In the genomic region with DNA sequence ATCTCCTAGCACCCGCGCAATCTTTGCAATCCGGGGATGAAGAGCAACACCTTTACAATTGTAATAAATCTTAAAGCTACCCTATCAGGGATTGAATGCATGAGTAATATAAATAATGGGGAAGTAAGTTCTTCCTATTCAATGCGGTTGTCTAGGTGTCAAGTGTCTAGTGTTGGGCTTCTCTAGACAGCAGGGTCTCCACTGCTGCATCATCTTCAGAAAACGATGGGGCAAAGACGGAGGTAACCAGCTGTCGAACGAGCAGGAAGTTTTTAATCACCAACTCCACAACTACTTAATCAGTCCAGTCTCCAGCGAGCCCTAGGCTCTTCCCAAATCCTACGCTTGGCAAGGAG, we compare ENCODE assay signal across 8 cellular contexts. TPM values are rescaled to one million over a fixed set of nuclear protein-coding genes. Genes with fewer than 3 reads are reported as not detected.
DNase-seq lines count a peak whose midpoint lies in the region; ATAC-seq and TF ChIP-seq lines count a peak whose summit lies in the region.

No MANE protein-coding gene starts in this region.

- no peak for TF ChIP-seq CTCF in adrenal gland (IDR thresholded peaks at IDR 0.05)
- no peak for TF ChIP-seq CTCF in liver (IDR thresholded peaks at IDR 0.05; ENCODE audit: low read depth, low read length, missing input control)
- no peak for TF ChIP-seq CTCF in transverse colon (IDR thresholded peaks at IDR 0.05)

- no peaks in the 10 kb centered on the region for H3K27me3 ChIP-seq in CD4-positive, CD25-positive, alpha-beta regulatory T cell (ENCODE audit: control insufficient read depth, insufficient read depth, low read length)
- H3K27me3 ChIP-seq in adrenal gland (no peaks in the 10 kb centered on the region), liver (ENCODE audit: control insufficient read depth in 4 of 4, insufficient read depth in 4 of 4, low read length in 3 of 4) (no peaks in the 10 kb centered on the region), transverse colon (no peaks in the 10 kb centered on the region)

- ATAC-seq in CD4-positive, CD25-positive, alpha-beta regulatory T cell (ENCODE audit: low read depth in 2 of 2), result peak in 1 of 2 donors; percentile 5
- ATAC-seq in GM19455 (IDR thresholded peaks at IDR 0.05; ENCODE audit: unreplicated experiment) (peak; percentile 20), HG03520 (IDR thresholded peaks at IDR 0.05; ENCODE audit: unreplicated experiment) (peak; percentile 11)

- peak overlapping the region; percentile 97 for H3K4me3 ChIP-seq in CD4-positive, CD25-positive, alpha-beta regulatory T cell (ENCODE audit: low read depth, low read length)
- peak overlapping the region; percentile 29 to 99 (median 82) for H3K4me3 ChIP-seq in adrenal gland
- peak overlapping the region; percentile 71 to 92 (median 82) for H3K4me3 ChIP-seq in liver (ENCODE audit: low read depth in 1 of 3, low read length in 3 of 3)
- H3K4me3 ChIP-seq in transverse colon, result peak overlapping the region; percentile 53 to 90 (median 86)

- TF ChIP-seq EP300 in transverse colon (IDR thresholded peaks at IDR 0.05; ENCODE audit: low read depth), result no peak

- intact Hi-C loops in adrenal gland (cut with DNase I) (loop anchor here in 1 of 2 donors (5.0 kb wide), 1 partner anchor 138 kb away; no protein-coding TSS in a partner anchor), transverse colon (cut with DNase I; ENCODE audit: low total_unique reads) (loop anchor here (5.0 kb wide), 1 partner anchor 457 kb away; no protein-coding TSS in a partner anchor)

- H3K4me1 ChIP-seq in CD4-positive, CD25-positive, alpha-beta regulatory T cell (ENCODE audit: control insufficient read depth, insufficient read depth, low read length, poor library complexity, severe bottlenecking), result peaks cover 23% of the 10 kb centered on the region
- H3K4me1 ChIP-seq in adrenal gland (replicated peaks in 1 of 2) (peaks cover 10 to 39% of the 10 kb centered on the region in 2 donors), liver (ENCODE audit: control insufficient read depth in 4 of 4, insufficient read depth in 4 of 4, low read length in 3 of 4) (peaks cover 7 to 29% (median 21%) of the 10 kb centered on the region in 4 donors), transverse colon (peaks cover 16 to 43% (median 39%) of the 10 kb centered on the region in 4 donors)

- peaks cover 22 to 44% (median 34%) of the 10 kb centered on the region in 4 donors for H3K4me1 Mint-ChIP-seq in CD4-positive, CD25-positive, alpha-beta regulatory T cell

- DNase-seq in CD4-positive, CD25-positive, alpha-beta regulatory T cell, result no peak
- no peak for DNase-seq in adrenal gland
- DNase-seq in transverse colon, result no peak
- no peak for DNase-seq in mesenteric fat pad (ENCODE audit: low spot score)
- no peak for DNase-seq in stimulated activated CD4-positive, alpha-beta T cell treated with anti-CD3 and anti-CD28 coated beads, Interleukin-2, amount 100 ng/mL, for 24 hours

- peak overlapping the region; percentile 89 for H3K27ac ChIP-seq in CD4-positive, CD25-positive, alpha-beta regulatory T cell (ENCODE audit: insufficient read depth, low read length, poor library complexity, severe bottlenecking)
- H3K27ac ChIP-seq in adrenal gland (peak overlapping the region; percentile 92 to 99 (median 97)), liver (ENCODE audit: low read depth in 1 of 2, low read length in 2 of 2) (peak overlapping the region; percentile 94 to 96), transverse colon (peak overlapping the region; percentile 95 to 98 (median 96))

- in situ Hi-C loops in transverse colon (cut with MboI; ENCODE audit: low pct_ligation_motif_present in 1 of 4, low pct_unique_long_range_greater_than_20kb in 1 of 4, low sequenced_read_pairs in 3 of 4), result loop anchor here in 2 of 4 donors (25.0 kb wide), 1 partner anchor 162 kb away; the partner anchor contains the start of gene FMNL2 (in 2 of the 2)

- H3K9me3 ChIP-seq in CD4-positive, CD25-positive, alpha-beta regulatory T cell (ENCODE audit: control insufficient read depth in 2 of 2, low read length in 2 of 2), result no peaks in the 10 kb centered on the region
- no peaks in the 10 kb centered on the region for H3K9me3 ChIP-seq in adrenal gland (replicated peaks in 1 of 3)
- no peaks in the 10 kb centered on the region for H3K9me3 ChIP-seq in liver (ENCODE audit: control insufficient read depth in 4 of 4, low read length in 3 of 4)
- no peaks in the 10 kb centered on the region for H3K9me3 ChIP-seq in transverse colon

- peak overlapping the region; percentile 97 to 100 (median 98) for H3K4me3 Mint-ChIP-seq in CD4-positive, CD25-positive, alpha-beta regulatory T cell

- peak overlapping the region; percentile 98 to 100 (median 99) for H3K27ac Mint-ChIP-seq in CD4-positive, CD25-positive, alpha-beta regulatory T cell

- no peaks in the 10 kb centered on the region for H3K36me3 Mint-ChIP-seq in CD4-positive, CD25-positive, alpha-beta regulatory T cell

- peaks cover 4% of the 10 kb centered on the region for H3K27me3 Mint-ChIP-seq in CD4-positive, CD25-positive, alpha-beta regulatory T cell

- WGBS in adrenal gland, 4 donors, result 0 to 1% (median 0%) methylated on average over 9 to 10 of the region's 10 CpGs
- WGBS in liver, result under 1% methylated on average over 10 of the region's 10 CpGs
- WGBS in transverse colon (ENCODE audit: low coverage in 1 of 2), 2 donors, result 1 to 3% methylated on average over 8 to 10 of the region's 10 CpGs

- TF ChIP-seq POLR2A in adrenal gland (IDR thresholded peaks at IDR 0.05) (no peak), transverse colon (IDR thresholded peaks at IDR 0.05) (no peak)

- H3K9ac ChIP-seq in liver (ENCODE audit: low read depth in 1 of 2, low read length in 2 of 2), result peak overlapping the region; percentile 87 to 93

- no peaks in the 10 kb centered on the region for H3K36me3 ChIP-seq in CD4-positive, CD25-positive, alpha-beta regulatory T cell (ENCODE audit: control insufficient read depth, insufficient read depth, low read length)
- H3K36me3 ChIP-seq in adrenal gland (replicated peaks in 1 of 2) (no peaks in the 10 kb centered on the region), liver (ENCODE audit: control insufficient read depth in 4 of 4, insufficient read depth in 3 of 4, low read depth in 1 of 4, low read length in 3 of 4) (no peaks in the 10 kb centered on the region), transverse colon (no peaks in the 10 kb centered on the region)

- no peak for TF ChIP-seq RAD21 in liver (IDR thresholded peaks at IDR 0.05)

- H3K9me3 Mint-ChIP-seq in CD4-positive, CD25-positive, alpha-beta regulatory T cell, result no peaks in the 10 kb centered on the region

TF ChIP-seq in liver, 16 proteins besides CTCF, POLR2A, EP300 and RAD21:
- TF ChIP-seq NR2F2 (IDR thresholded peaks at IDR 0.05), result no peak

RNA-seq across cellular contexts. Expression of gene STAM2, which starts 0.6 kb away (rescaled TPM):
- total RNA-seq in CD4-positive, CD25-positive, alpha-beta regulatory T cell, result 13.4 TPM
- polyA plus RNA-seq in CD4-positive, CD25-positive, alpha-beta regulatory T cell, result 1 to 10 TPM; 4.6 to 8.7 (median 7.1) TPM
- 10 to 100 TPM; 22.8 to 45.8 (median 33.8) TPM for total RNA-seq in adrenal gland
- polyA plus RNA-seq in adrenal gland, result 10 to 100 TPM in 1 of 3 donors, 1 to 10 TPM in 2; 6.5 to 32.5 (median 7.6) TPM
- 10 to 100 TPM; 10.3 to 18.0 TPM for total RNA-seq in liver
- 1 to 10 TPM; 4.0 TPM for polyA plus RNA-seq in liver
- 10 to 100 TPM; 17.1 to 57.2 (median 38.1) TPM for total RNA-seq in transverse colon
- 31.4 TPM for total RNA-seq in mesenteric fat pad
